ENCODE assay signal across 14 cellular contexts in genomic region chr2:127514485-127514884, GRCh38. TPM values are rescaled to one million over a fixed set of nuclear protein-coding genes. Genes with fewer than 3 reads are reported as not detected.
DNase-seq lines count a peak whose midpoint lies in the region; ATAC-seq and TF ChIP-seq lines count a peak whose summit lies in the region.
"Had no signal": no experiment of that assay in that cellular context is flagged by ENCODE, and none has a peak within 500 bp of the region (broad histone marks: within the 10 kb centered on the region; RNA-seq: fewer than 3 reads in every experiment).

No MANE protein-coding gene starts in this region.

- DNase-seq in H7 (peak; percentile 28), left lung (no peak), NCI-H1092 treated with DMSO at 0.1 percent for 48 hours (lab: John Stamatoyannopoulos, UW) (no peak), T-helper 9 cell (no peak)
- DNase-seq: activated CD8-positive, alpha-beta T cell treated with anti-CD3 and anti-CD28 coated beads, Interleukin-2, amount 10 ng/mL, durations not matched to agents 7 days and 5 days; cerebellar nuclear complex had no signal

- H3K9ac ChIP-seq in skeletal muscle tissue (ENCODE audit: low read depth in 1 of 3, low read length in 3 of 3), result peak overlapping the region; percentile 54 to 79 (median 64)
- H3K9ac ChIP-seq: BLaER1 treated with 17β-estradiol and CSF1 and Interleukin-3, amounts not matched to agents 10 nM and 100 nM had no signal

- ATAC-seq in left lung (no peak), GM18909 (IDR thresholded peaks at IDR 0.05; ENCODE audit: poor library complexity, unreplicated experiment) (no peak), GM18505 (IDR thresholded peaks at IDR 0.05; ENCODE audit: unreplicated experiment) (no peak)
- ATAC-seq: activated CD8-positive, alpha-beta T cell treated with anti-CD3 and anti-CD28 coated beads, Interleukin-2, amount 10 ng/mL, durations not matched to agents 7 days and 5 days had no signal

- H3K4me3 ChIP-seq in H7 (ENCODE audit: insufficient read depth, low read depth, low read length) (no peak overlapping the region), left lung (no peak overlapping the region), skeletal muscle tissue (ENCODE audit: low read length in 3 of 3) (peak overlapping the region; percentile 33 to 68 (median 55))
- H3K4me3 ChIP-seq: BLaER1 treated with 17β-estradiol and CSF1 and Interleukin-3, amounts not matched to agents 10 nM and 100 nM; hepatocyte; lung had no signal

- H3K9me3 ChIP-seq in left lung (no peaks in the 10 kb centered on the region), skeletal muscle tissue (ENCODE audit: control insufficient read depth in 3 of 3, low read length in 3 of 3) (no peaks in the 10 kb centered on the region)

- intact Hi-C loops in left lung (cut with DNase I), result no loop called here

- H3K27me3 ChIP-seq in H7 (ENCODE audit: control insufficient read depth, insufficient read depth, low read length) (no peaks in the 10 kb centered on the region), left lung (no peaks in the 10 kb centered on the region), skeletal muscle tissue (ENCODE audit: control insufficient read depth in 3 of 3, insufficient read depth in 3 of 3, low read length in 3 of 3) (no peaks in the 10 kb centered on the region)
- H3K27me3 ChIP-seq: BLaER1 treated with 17β-estradiol and CSF1 and Interleukin-3, amounts not matched to agents 10 nM and 100 nM; hepatocyte had no signal

- peaks cover 14 to 64% of the 10 kb centered on the region in 2 donors for H3K4me1 ChIP-seq in left lung
- H3K4me1 ChIP-seq in skeletal muscle tissue (ENCODE audit: control insufficient read depth in 3 of 3, insufficient read depth in 3 of 3, low read length in 3 of 3), result peaks cover 39 to 52% (median 47%) of the 10 kb centered on the region in 3 donors

- peak overlapping the region; percentile 74 for H3K27ac ChIP-seq in cingulate gyrus (ENCODE audit: low read depth, low read length)
- H3K27ac ChIP-seq in left lung, result peak overlapping the region; percentile 62 to 73
- peak overlapping the region; percentile 77 for H3K27ac ChIP-seq in skeletal muscle tissue (ENCODE audit: low read depth, low read length)
- H3K27ac ChIP-seq: epithelial cell of prostate, hepatocyte had no signal

- H3K36me3 ChIP-seq in H7 (replicated peaks; ENCODE audit: control insufficient read depth, insufficient read depth, low read length) (peaks cover 6% of the 10 kb centered on the region), left lung (peaks cover 0 to 43% of the 10 kb centered on the region in 2 donors), skeletal muscle tissue (ENCODE audit: control insufficient read depth in 3 of 3, insufficient read depth in 3 of 3, low read length in 3 of 3) (peaks cover 0 to 2% (median under 1%) of the 10 kb centered on the region in 3 donors)

- TF ChIP-seq CTCF in left lung (IDR thresholded peaks at IDR 0.05), result no peak

- no peak for TF ChIP-seq POLR2A in GM18505 (IDR thresholded peaks at IDR 0.05; ENCODE audit: borderline replicate concordance, extremely low read depth, insufficient read depth, insufficient read length)

RNA-seq across cellular contexts. Expression of gene IWS1, which starts 11.8 kb away (rescaled TPM):
- 66.4 and 85.8 TPM in 2 replicates for total RNA-seq in H7 (2014; rRNA removed; shearing (Covaris generic))
- total RNA-seq in left lung (10 to 100 TPM; 37.2 to 37.5 TPM), skeletal muscle tissue (24.5 TPM)

RNA-seq across cellular contexts. Expression of gene MYO7B, which starts 21.0 kb away (rescaled TPM):
- not detected in 2 replicates for total RNA-seq in H7 (2014; rRNA removed; shearing (Covaris generic))
- total RNA-seq in left lung (1 to 10 TPM in 1 of 2 donors, under 1 TPM in 1; 0.61 to 2.4 TPM), skeletal muscle tissue (1.0 TPM)

Comparison
In these comparisons a context has a peak if more than half of its experiments do, and no peak if none do; other contexts are left out.
1. H3K4me3 ChIP-seq: peak in skeletal muscle tissue (3 of 3); none in H7 (single experiment) and left lung (0 of 2).
2. Peak in every context shown above with its lines, with median percentiles within 50 percentile points of each other: H3K27ac ChIP-seq.